ENCODE assay signal across 16 cellular contexts in the genomic region with DNA sequence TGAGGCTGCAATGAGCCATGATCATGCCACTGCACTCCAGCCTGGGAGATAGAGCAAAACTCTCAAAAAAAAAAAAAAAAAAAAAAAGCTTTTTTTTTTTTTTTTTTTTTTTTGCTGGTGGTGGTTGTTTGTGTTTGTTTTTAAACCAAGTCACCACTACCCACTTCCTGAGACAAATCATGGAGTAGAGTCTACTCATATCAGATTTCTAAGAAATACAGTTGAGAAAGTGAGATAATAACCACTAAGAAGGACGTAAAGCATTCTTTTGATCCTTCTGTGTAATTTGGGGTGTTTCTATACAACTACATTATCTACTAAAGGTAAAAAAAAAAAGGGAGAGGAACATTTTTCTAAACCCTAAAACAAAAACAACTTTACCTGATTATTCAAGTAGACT. TPM values are rescaled to one million over a fixed set of nuclear protein-coding genes. Genes with fewer than 3 reads are reported as not detected.
DNase-seq lines count a peak whose midpoint lies in the region; ATAC-seq and TF ChIP-seq lines count a peak whose summit lies in the region.
"Had no signal": no experiment of that assay in that cellular context is flagged by ENCODE, and none has a peak within 500 bp of the region (broad histone marks: within the 10 kb centered on the region; RNA-seq: fewer than 3 reads in every experiment).

No MANE protein-coding gene starts in this region.

- no peaks in the 10 kb centered on the region for H3K27me3 Mint-ChIP-seq in CD4-positive, alpha-beta T cell
- H3K27me3 Mint-ChIP-seq in activated T-helper 17 cell treated with anti-CD3 and anti-CD28 coated beads, Interleukin-2, amount 50 U/mL, for 72 hours = no peaks in the 10 kb centered on the region
- H3K27me3 Mint-ChIP-seq in mesothelial cell of epicardium (ENCODE audit: low read depth) = no peaks in the 10 kb centered on the region

- POLR2A ChIA-PET in CD4-positive, alpha-beta T cell (lab: Charles Lee) = interaction anchor here (0.6 to 1.6 kb wide), 4 partner anchors 15 to 219 kb away, joined by 3 to 5 read pairs (median 3); no protein-coding TSS in a partner anchor
- POLR2A ChIA-PET in HEK293 (lab: Yijun Ruan, JAX) = interaction anchor here (0.6 kb wide), 1 partner anchor 13 kb away, joined by 4 read pairs; no protein-coding TSS in a partner anchor

- intact Hi-C loops in CD4-positive, alpha-beta T cell (cut with DNase I, micrococcal nuclease) = loop anchor here (1.0 to 2.0 kb wide), 2 partner anchors 33 to 35 kb away; no protein-coding TSS in a partner anchor

- H3K27ac Mint-ChIP-seq in CD4-positive, alpha-beta T cell = peak overlapping the region; percentile 86
- H3K27ac Mint-ChIP-seq in activated T-helper 17 cell treated with anti-CD3 and anti-CD28 coated beads, Interleukin-2, amount 50 U/mL, for 72 hours = peak overlapping the region; percentile 87
- peak overlapping the region; percentile 95 for H3K27ac Mint-ChIP-seq in mesothelial cell of epicardium

- no peak for TF ChIP-seq POLR2A in upper lobe of left lung (IDR thresholded peaks at IDR 0.05)

- peaks cover 8% of the 10 kb centered on the region for H3K36me3 Mint-ChIP-seq in CD4-positive, alpha-beta T cell (ENCODE audit: low read depth)
- no peaks in the 10 kb centered on the region for H3K36me3 Mint-ChIP-seq in activated T-helper 17 cell treated with anti-CD3 and anti-CD28 coated beads, Interleukin-2, amount 50 U/mL, for 72 hours (ENCODE audit: low read depth)
- peaks cover 9% of the 10 kb centered on the region for H3K36me3 Mint-ChIP-seq in mesothelial cell of epicardium

- H3K4me3 Mint-ChIP-seq in CD4-positive, alpha-beta T cell = peak overlapping the region; percentile 68
- H3K4me3 Mint-ChIP-seq in activated T-helper 17 cell treated with anti-CD3 and anti-CD28 coated beads, Interleukin-2, amount 50 U/mL, for 72 hours = peak overlapping the region; percentile 61
- no peak overlapping the region for H3K4me3 Mint-ChIP-seq in mesothelial cell of epicardium

- peaks cover 0 to 10% of the 10 kb centered on the region in 2 experiments; a peak in 1 of 3 replicates for H3K36me3 ChIP-seq in HEK293 (ENCODE audit: control insufficient read depth in 2 of 2, insufficient read depth in 1 of 2, low read length in 2 of 2)
- H3K36me3 ChIP-seq in upper lobe of left lung = peaks cover 0 to 9% (median 0%) of the 10 kb centered on the region in 4 donors
- H3K36me3 ChIP-seq: colonic mucosa had no signal

- no peak for DNase-seq in CD4-positive, alpha-beta T cell
- DNase-seq in mesothelial cell of epicardium (ENCODE audit: low spot score in 2 of 2, unreplicated experiment in 2 of 2) = no peak
- no peak for DNase-seq in nucleus accumbens (lab: John Stamatoyannopoulos, UW)
- DNase-seq in upper lobe of left lung = no peak
- DNase-seq: activated CD4-positive, alpha-beta T cell treated with anti-CD3 and anti-CD28 coated beads for 48 hours; colonic mucosa; DMS79 treated with DMSO at 0.1 percent for 48 hours; erythroblast; heart left ventricle; kidney glomerular epithelial cell; NCI-H2107; NCI-H748 treated with DMSO at 0.1 percent for 48 hours had no signal

- H3K27ac ChIP-seq in CD4-positive, alpha-beta T cell (ENCODE audit: low read depth, low read length) = peak overlapping the region; percentile 16
- H3K27ac ChIP-seq in HEK293 (ENCODE audit: extremely low read depth, low read depth, low read length) (no peak overlapping the region), upper lobe of left lung (no peak overlapping the region)
- H3K27ac ChIP-seq: colonic mucosa, heart left ventricle, testis had no signal

- CTCF ChIA-PET in CD4-positive, alpha-beta T cell (lab: Charles Lee) = no interaction called here
- CTCF ChIA-PET in HEK293 (lab: Yijun Ruan, JAX) = no interaction called here

- H3K4me1 ChIP-seq in HEK293 (ENCODE audit: control insufficient read depth, insufficient read depth, low read length) (peaks cover 6% of the 10 kb centered on the region), upper lobe of left lung (peaks cover 3 to 12% (median 8%) of the 10 kb centered on the region in 4 donors)
- H3K4me1 ChIP-seq: colonic mucosa had no signal

- no peak for TF ChIP-seq EP300 in upper lobe of left lung (IDR thresholded peaks at IDR 0.05)

- H3K9me3 ChIP-seq in CD4-positive, alpha-beta T cell (ENCODE audit: control insufficient read depth, low read length) = no peaks in the 10 kb centered on the region
- H3K9me3 ChIP-seq in HEK293 (ENCODE audit: control insufficient read depth, insufficient read depth, low read depth, low read length) = no peaks in the 10 kb centered on the region
- no peaks in the 10 kb centered on the region for H3K9me3 ChIP-seq in upper lobe of left lung
- H3K9me3 ChIP-seq: colonic mucosa, heart left ventricle, testis had no signal

- H3K4me3 ChIP-seq in HEK293 (ENCODE audit: low read depth, low read length) (no peak overlapping the region), upper lobe of left lung (no peak overlapping the region)
- H3K4me3 ChIP-seq: colonic mucosa, heart left ventricle, testis had no signal

- H3K9me3 Mint-ChIP-seq in CD4-positive, alpha-beta T cell = no peaks in the 10 kb centered on the region
- no peaks in the 10 kb centered on the region for H3K9me3 Mint-ChIP-seq in activated T-helper 17 cell treated with anti-CD3 and anti-CD28 coated beads, Interleukin-2, amount 50 U/mL, for 72 hours
- H3K9me3 Mint-ChIP-seq in mesothelial cell of epicardium = no peaks in the 10 kb centered on the region

- H3K4me1 Mint-ChIP-seq in CD4-positive, alpha-beta T cell (ENCODE audit: low read depth) = peaks cover 49% of the 10 kb centered on the region
- H3K4me1 Mint-ChIP-seq in activated T-helper 17 cell treated with anti-CD3 and anti-CD28 coated beads, Interleukin-2, amount 50 U/mL, for 72 hours = peaks cover 23% of the 10 kb centered on the region
- peaks cover 28% of the 10 kb centered on the region for H3K4me1 Mint-ChIP-seq in mesothelial cell of epicardium

- no peaks in the 10 kb centered on the region for H3K27me3 ChIP-seq in CD4-positive, alpha-beta T cell (ENCODE audit: control insufficient read depth, insufficient read depth, low read length)
- H3K27me3 ChIP-seq in upper lobe of left lung = no peaks in the 10 kb centered on the region
- H3K27me3 ChIP-seq: colonic mucosa, heart left ventricle, testis had no signal

- no peak for TF ChIP-seq CTCF in CD4-positive, alpha-beta T cell (IDR thresholded peaks at IDR 0.05)
- TF ChIP-seq CTCF in HEK293 (tag by site-specific recombination; IDR thresholded peaks at IDR 0.05) = no peak
- TF ChIP-seq CTCF in mesothelial cell of epicardium (IDR thresholded peaks at IDR 0.05; ENCODE audit: unreplicated experiment) = no peak
- TF ChIP-seq CTCF in upper lobe of left lung (IDR thresholded peaks at IDR 0.05) = no peak

- peak; percentile 92 for ATAC-seq in CD4-positive, alpha-beta T cell (ENCODE audit: poor library complexity)
- peak; percentile 100 for ATAC-seq in activated T-helper 17 cell treated with anti-CD3 and anti-CD28 coated beads, Interleukin-2, amount 50 U/mL, for 72 hours (replicated peaks)
- no peak for ATAC-seq in GM18907 (IDR thresholded peaks at IDR 0.05; ENCODE audit: unreplicated experiment)
- no peak for ATAC-seq in upper lobe of left lung (ENCODE audit: low FRiP score in 2 of 2)
- ATAC-seq: heart left ventricle had no signal

- 76 to 77% methylated on average over 1 of the region's 1 CpG for WGBS in upper lobe of left lung, 2 donors

TF ChIP-seq in HEK293, 187 proteins besides CTCF, POLR2A, EP300 and RAD21:
- TF ChIP-seq, protein P1, sequence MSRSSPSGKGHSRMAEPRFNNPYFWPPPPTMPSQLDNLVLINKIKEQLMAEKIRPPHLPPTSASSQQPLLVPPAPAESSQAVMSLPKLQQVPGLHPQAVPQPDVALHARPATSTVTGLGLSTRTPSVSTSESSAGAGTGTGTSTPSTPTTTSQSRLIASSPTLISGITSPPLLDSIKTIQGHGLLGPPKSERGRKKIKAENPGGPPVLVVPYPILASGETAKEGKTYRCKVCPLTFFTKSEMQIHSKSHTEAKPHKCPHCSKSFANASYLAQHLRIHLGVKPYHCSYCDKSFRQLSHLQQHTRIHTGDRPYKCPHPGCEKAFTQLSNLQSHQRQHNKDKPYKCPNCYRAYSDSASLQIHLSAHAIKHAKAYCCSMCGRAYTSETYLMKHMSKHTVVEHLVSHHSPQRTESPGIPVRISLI (tag by site-specific recombination; IDR thresholded peaks at IDR 0.05) = 0 out of 2 replicates have a peak, but pooled peaks have one; percentile 24
- no peak for TF ChIP-seq ZIC2 (tag by site-specific recombination; IDR thresholded peaks at IDR 0.05)
- TF ChIP-seq SP7 (tag by site-specific recombination; IDR thresholded peaks at IDR 0.05) = 0 out of 2 replicates have a peak, but pooled peaks have one; percentile 28
- TF ChIP-seq SCRT2 (tag by site-specific recombination; IDR thresholded peaks at IDR 0.05) = no peak
- TF ChIP-seq ZNF626 (tag by site-specific recombination; IDR thresholded peaks at IDR 0.05) = no peak

RNA-seq across cellular contexts. Expression of a gene that starts 38.0 kb away (rescaled TPM):
- 10 to 100 TPM; 47.9 to 49.8 TPM for total RNA-seq in CD4-positive, alpha-beta T cell
- 1 to 10 TPM in 1 of 2 donors, under 1 TPM in 1; 0.71 to 1.5 TPM for total RNA-seq in activated T-helper 17 cell treated with anti-CD3 and anti-CD28 coated beads, Interleukin-2, amount 50 U/mL, for 72 hours
- 84.6 to 88.7 TPM (median 87.8 TPM) in 3 replicates for total RNA-seq in mesothelial cell of epicardium
- 100 to 1,000 TPM in 1 of 6 donors, 10 to 100 TPM in 5; 48.0 to 135 (median 68.9) TPM for total RNA-seq in upper lobe of left lung

Comparison
In these comparisons a context has a peak if more than half of its experiments do, and no peak if none do; other contexts are left out.
1. ATAC-seq: peak in CD4-positive, alpha-beta T cell (single experiment) and activated T-helper 17 cell treated with anti-CD3 and anti-CD28 coated beads, Interleukin-2, amount 50 U/mL, for 72 hours (single experiment); none in GM18907 (single experiment) and upper lobe of left lung (0 of 2).
2. RNA of a gene that starts 38.0 kb away (total RNA-seq): 84.6 to 88.7 TPM in mesothelial cell of epicardium, 48.0 to 135 TPM in upper lobe of left lung and 47.9 to 49.8 TPM in CD4-positive, alpha-beta T cell; 0.71 to 1.5 TPM in activated T-helper 17 cell treated with anti-CD3 and anti-CD28 coated beads, Interleukin-2, amount 50 U/mL, for 72 hours; every median in the first group is over 10 times any median in the second.
3. Peak in every context shown above with its lines, with median percentiles within 50 percentile points of each other: H3K27ac Mint-ChIP-seq.